ENCODE assay signal across 9 cellular contexts in genomic region chr15:62649793-62650420, GRCh38.
DNase-seq lines count a peak whose midpoint lies in the region; ATAC-seq and TF ChIP-seq lines count a peak whose summit lies in the region.
"Had no signal": no experiment of that assay in that cellular context is flagged by ENCODE, and none has a peak within 500 bp of the region (broad histone marks: within the 10 kb centered on the region; RNA-seq: fewer than 3 reads in every experiment).

No MANE protein-coding gene starts in this region.

- WGBS in testis, 2 donors, result 78 to 80% methylated on average over 12 of the region's 12 CpGs

- H3K4me1 Mint-ChIP-seq in mesothelial cell of epicardium, result peaks cover 1% of the 10 kb centered on the region

- no peaks in the 10 kb centered on the region for H3K9me3 ChIP-seq in testis

- no peaks in the 10 kb centered on the region for H3K4me1 ChIP-seq in testis

- H3K27ac ChIP-seq in testis, result no peak overlapping the region

- ATAC-seq in Right ventricle myocardium superior (ENCODE audit: poor library complexity) (peak; percentile 80), HG03159 (IDR thresholded peaks at IDR 0.05; ENCODE audit: unreplicated experiment) (peak; percentile 86)

- H3K36me3 ChIP-seq in testis (ENCODE audit: low read depth, missing control alignments), result no peaks in the 10 kb centered on the region

- TF ChIP-seq POLR2A in testis (IDR thresholded peaks at IDR 0.05), result no peak

- intact Hi-C loops in Right ventricle myocardium superior (cut with DNase I), result loop anchor here (10.0 kb wide), 1 partner anchor 255 kb away; the partner anchor contains the start of gene TLN2
- intact Hi-C loops in cardiac septum (cut with DNase I), result loop anchor here (1.0 to 2.0 kb wide), 2 partner anchors 57 to 259 kb away; no protein-coding TSS in a partner anchor
- intact Hi-C loops in testis (cut with DNase I; ENCODE audit: low total_unique reads), result no loop called here

- H3K4me3 Mint-ChIP-seq in mesothelial cell of epicardium, result no peak overlapping the region

- H3K27me3 Mint-ChIP-seq in mesothelial cell of epicardium (ENCODE audit: low read depth), result no peaks in the 10 kb centered on the region

- peak; percentile 61 for DNase-seq in Right ventricle myocardium superior
- no peak for DNase-seq in cardiac septum (ENCODE audit: low spot score)
- peak; percentile 45 for DNase-seq in fibroblast of peridontal ligament (ENCODE audit: extremely low read depth)
- peak; percentile 23 for DNase-seq in testis
- DNase-seq in HUDEP-2 (lab: John Stamatoyannopoulos, UW; ENCODE audit: unreplicated experiment in 76 of 76), result no peak
- no peak for DNase-seq in LoVo (ENCODE audit: low spot score)
- DNase-seq in mesothelial cell of epicardium (ENCODE audit: low spot score in 2 of 2, unreplicated experiment in 2 of 2), result no peak
- DNase-seq: DND-41 had no signal

- H3K27ac Mint-ChIP-seq in mesothelial cell of epicardium, result no peak overlapping the region

- no peak overlapping the region for H3K4me3 ChIP-seq in testis

- H3K36me3 Mint-ChIP-seq in mesothelial cell of epicardium, result peaks cover 16% of the 10 kb centered on the region

- no peaks in the 10 kb centered on the region for H3K27me3 ChIP-seq in testis

- no peak for TF ChIP-seq CTCF in testis (IDR thresholded peaks at IDR 0.05)
- TF ChIP-seq CTCF in mesothelial cell of epicardium (IDR thresholded peaks at IDR 0.05; ENCODE audit: unreplicated experiment), result no peak

- peaks cover 7% of the 10 kb centered on the region for H3K9me3 Mint-ChIP-seq in mesothelial cell of epicardium

Comparison
In these comparisons a context has a peak if more than half of its experiments do, and no peak if none do; other contexts are left out.
1. DNase-seq: peak in Right ventricle myocardium superior (single experiment), fibroblast of peridontal ligament (single experiment) and testis (single experiment); none in cardiac septum (single experiment), HUDEP-2 (0 of 76), LoVo (single experiment) and mesothelial cell of epicardium (0 of 2).